In genomic region chr6:6587696-6588063, GRCh38 we compare ENCODE assay signal across 15 cellular contexts.
A peak's percentile ranks its signal among the peaks of the same experiment; 100 is the strongest.
DNase-seq lines count a peak whose midpoint lies in the region; ATAC-seq and TF ChIP-seq lines count a peak whose summit lies in the region.
"Had no signal": no experiment of that assay in that cellular context is flagged by ENCODE, and none has a peak within 500 bp of the region (broad histone marks: within the 10 kb centered on the region; RNA-seq: fewer than 3 reads in every experiment).

No MANE protein-coding gene starts in this region.

- H3K27ac Mint-ChIP-seq in stimulated activated naive CD8-positive, alpha-beta T cell treated with anti-CD3 and anti-CD28 coated beads, Interleukin-15, Interleukin-2, amounts not matched to agents 100 ng/mL and 50 ng/mL, for 24 hours, result peak overlapping the region; percentile 62
- H3K27ac Mint-ChIP-seq in activated naive CD8-positive, alpha-beta T cell treated with anti-CD3 and anti-CD28 coated beads, Interleukin-2, amount 50 U/mL, for 24 hours, result peak overlapping the region; percentile 32

- no peak overlapping the region for H3K4me3 ChIP-seq in NB4 (ENCODE audit: low read depth, low read length)
- H3K4me3 ChIP-seq: pancreas, vagina had no signal

- no peaks in the 10 kb centered on the region for H3K36me3 Mint-ChIP-seq in stimulated activated naive CD8-positive, alpha-beta T cell treated with anti-CD3 and anti-CD28 coated beads, Interleukin-15, Interleukin-2, amounts not matched to agents 100 ng/mL and 50 ng/mL, for 24 hours (ENCODE audit: low read depth)
- peaks cover 3% of the 10 kb centered on the region for H3K36me3 Mint-ChIP-seq in activated naive CD8-positive, alpha-beta T cell treated with anti-CD3 and anti-CD28 coated beads, Interleukin-2, amount 50 U/mL, for 24 hours (ENCODE audit: low read depth)
- H3K36me3 Mint-ChIP-seq: brain had no signal

- no peak for DNase-seq in stimulated activated naive CD8-positive, alpha-beta T cell treated with anti-CD3 and anti-CD28 coated beads, Interleukin-15, Interleukin-2, amounts not matched to agents 100 U/mL and 50 U/mL, for 24 hours
- peak; percentile 40 for DNase-seq in NB4 (ENCODE audit: low read depth)
- no peak for DNase-seq in activated naive CD8-positive, alpha-beta T cell treated with anti-CD3 and anti-CD28 coated beads, Interleukin-2, amount 50 U/mL, for 24 hours
- no peak for DNase-seq in stimulated activated CD4-positive, alpha-beta T cell treated with anti-CD3 and anti-CD28 coated beads, Interleukin-4, amount 100 ng/mL, for 1 hour
- DNase-seq: GF-D8, mammary epithelial cell, NCI-H1930, NCI-H446, pancreas, Right ventricle myocardium superior had no signal

- no peak for TF ChIP-seq POLR2A in NB4 (IDR thresholded peaks at IDR 0.05; ENCODE audit: extremely low read depth, insufficient read length)

- peaks cover 59% of the 10 kb centered on the region for H3K4me1 Mint-ChIP-seq in stimulated activated naive CD8-positive, alpha-beta T cell treated with anti-CD3 and anti-CD28 coated beads, Interleukin-15, Interleukin-2, amounts not matched to agents 100 ng/mL and 50 ng/mL, for 24 hours (ENCODE audit: low read depth)
- H3K4me1 Mint-ChIP-seq in activated naive CD8-positive, alpha-beta T cell treated with anti-CD3 and anti-CD28 coated beads, Interleukin-2, amount 50 U/mL, for 24 hours, result peaks cover 69% of the 10 kb centered on the region
- H3K4me1 Mint-ChIP-seq: brain had no signal

- H3K9me3 Mint-ChIP-seq in stimulated activated naive CD8-positive, alpha-beta T cell treated with anti-CD3 and anti-CD28 coated beads, Interleukin-15, Interleukin-2, amounts not matched to agents 100 ng/mL and 50 ng/mL, for 24 hours, result no peaks in the 10 kb centered on the region
- peaks cover 4% of the 10 kb centered on the region for H3K9me3 Mint-ChIP-seq in activated naive CD8-positive, alpha-beta T cell treated with anti-CD3 and anti-CD28 coated beads, Interleukin-2, amount 50 U/mL, for 24 hours

- H3K27me3 Mint-ChIP-seq in stimulated activated naive CD8-positive, alpha-beta T cell treated with anti-CD3 and anti-CD28 coated beads, Interleukin-15, Interleukin-2, amounts not matched to agents 100 ng/mL and 50 ng/mL, for 24 hours, result no peaks in the 10 kb centered on the region
- H3K27me3 Mint-ChIP-seq in activated naive CD8-positive, alpha-beta T cell treated with anti-CD3 and anti-CD28 coated beads, Interleukin-2, amount 50 U/mL, for 24 hours, result no peaks in the 10 kb centered on the region

- TF ChIP-seq CTCF in NB4 (IDR thresholded peaks at IDR 0.05; ENCODE audit: low read depth, low read length), result no peak

- peak overlapping the region; percentile 70 for H3K4me3 Mint-ChIP-seq in stimulated activated naive CD8-positive, alpha-beta T cell treated with anti-CD3 and anti-CD28 coated beads, Interleukin-15, Interleukin-2, amounts not matched to agents 100 ng/mL and 50 ng/mL, for 24 hours
- peak overlapping the region; percentile 44 for H3K4me3 Mint-ChIP-seq in activated naive CD8-positive, alpha-beta T cell treated with anti-CD3 and anti-CD28 coated beads, Interleukin-2, amount 50 U/mL, for 24 hours

- no peak for ATAC-seq in stimulated activated naive CD8-positive, alpha-beta T cell treated with anti-CD3 and anti-CD28 coated beads, Interleukin-15, Interleukin-2, amounts not matched to agents 100 U/mL and 50 U/mL, for 24 hours
- ATAC-seq in activated naive CD8-positive, alpha-beta T cell treated with anti-CD3 and anti-CD28 coated beads, Interleukin-2, amount 50 U/mL, for 24 hours, result no peak
- ATAC-seq in GM21737 (IDR thresholded peaks at IDR 0.05; ENCODE audit: unreplicated experiment), result no peak
- no peak for ATAC-seq in HG02588 (IDR thresholded peaks at IDR 0.05; ENCODE audit: unreplicated experiment)
